16 cellular contexts compared by ENCODE assay signal in genomic region chr7:70743531-70743930, GRCh38.
"Had no signal": no experiment of that assay in that cellular context is flagged by ENCODE, and none has a peak within 500 bp of the region (broad histone marks: within the 10 kb centered on the region; RNA-seq: fewer than 3 reads in every experiment).

No MANE protein-coding gene starts in this region.

- H3K36me3 Mint-ChIP-seq: naive thymus-derived CD4-positive, alpha-beta T cell had no signal

- H3K27ac ChIP-seq: heart left ventricle, right atrium auricular region, sigmoid colon, thyroid gland, upper lobe of left lung, uterus had no signal

- H3K27me3 Mint-ChIP-seq: dendritic cell treated with granulocyte-macrophage colony-stimulating factor and Interleukin-4, amounts not matched to agents 40 ng/mL and 50 ng/mL, for 4 days; naive thymus-derived CD4-positive, alpha-beta T cell had no signal

- H3K27ac Mint-ChIP-seq: dendritic cell treated with granulocyte-macrophage colony-stimulating factor and Interleukin-4, amounts not matched to agents 40 ng/mL and 50 ng/mL, for 4 days had no signal

- H3K9me3 Mint-ChIP-seq: dendritic cell treated with granulocyte-macrophage colony-stimulating factor and Interleukin-4, amounts not matched to agents 40 ng/mL and 50 ng/mL, for 4 days; neural crest cell had no signal

- H3K4me1 ChIP-seq: right atrium auricular region, sigmoid colon, thyroid gland had no signal

- H3K4me3 ChIP-seq: heart left ventricle, right atrium auricular region, sigmoid colon, thyroid gland, upper lobe of left lung, uterus had no signal

- H3K9me3 ChIP-seq: heart left ventricle, right atrium auricular region, sigmoid colon, thyroid gland, upper lobe of left lung, uterus had no signal

- DNase-seq: foreskin melanocyte; heart left ventricle; hippocampal formation; kidney glomerular epithelial cell; naive thymus-derived CD4-positive, alpha-beta T cell; posterior cingulate gyrus; sigmoid colon; small intestine; stimulated activated CD4-positive, alpha-beta T cell treated with anti-CD3 and anti-CD28 coated beads, Interleukin-12 subunit alpha, Interleukin-12 subunit beta, amount 100 ng/mL, for 4 hours; stimulated activated naive CD4-positive, alpha-beta T cell treated with Interleukin-2 at 50 U/mL for 16 hours; thyroid gland; upper lobe of left lung; uterus had no signal

- ATAC-seq: heart left ventricle; naive thymus-derived CD4-positive, alpha-beta T cell had no signal

- H3K27me3 ChIP-seq: heart left ventricle, right atrium auricular region, sigmoid colon, thyroid gland, upper lobe of left lung, uterus had no signal

- H3K36me3 ChIP-seq: heart left ventricle, right atrium auricular region, sigmoid colon, thyroid gland, upper lobe of left lung, uterus had no signal

- H3K4me3 Mint-ChIP-seq: dendritic cell treated with granulocyte-macrophage colony-stimulating factor and Interleukin-4, amounts not matched to agents 40 ng/mL and 50 ng/mL, for 4 days; naive thymus-derived CD4-positive, alpha-beta T cell had no signal
